Comparison of ENCODE assay signal across 13 cellular contexts in genomic region chr2:190888449-190888848, GRCh38. TPM values are rescaled to one million over a fixed set of nuclear protein-coding genes. Genes with fewer than 3 reads are reported as not detected.
DNase-seq lines count a peak whose midpoint lies in the region; ATAC-seq, FAIRE-seq and TF ChIP-seq lines count a peak whose summit lies in the region.
"Had no signal": no experiment of that assay in that cellular context is flagged by ENCODE, and none has a peak within 500 bp of the region (broad histone marks: within the 10 kb centered on the region; RNA-seq: fewer than 3 reads in every experiment).

No MANE protein-coding gene starts in this region.

- H3F3A ChIP-seq in GM23248 (ENCODE audit: insufficient read depth), result peaks cover 89% of the 10 kb centered on the region

- H4K20me1 ChIP-seq in GM23248 (ENCODE audit: insufficient read depth), result peaks cover 71% of the 10 kb centered on the region
- no peaks in the 10 kb centered on the region; the same call in 1 of the 2 replicates for H4K20me1 ChIP-seq in GM12878 (ENCODE audit: control insufficient read depth, insufficient read depth)

- BruUV-seq in GM12878 (replicated peaks; lab: Mats Ljungman, UMichigan), result no TSS peak

- no peak for TF ChIP-seq POLR2A in GM12878 (IDR thresholded peaks at IDR 0.05; ENCODE audit: low read depth, low read length)

- peak overlapping the region; percentile 69 to 86 (median 69) for H3K4me3 Mint-ChIP-seq in CD4-positive, CD25-positive, alpha-beta regulatory T cell
- H3K4me3 Mint-ChIP-seq in natural killer cell, result peak overlapping the region; percentile 77

- no peak for TF ChIP-seq RAD21 in GM12878 (IDR thresholded peaks at IDR 0.05; ENCODE audit: insufficient read depth, low read depth, low read length)

- H2AFZ ChIP-seq in GM23248 (no peak overlapping the region), GM12878 (ENCODE audit: control insufficient read depth, low read depth, low read length) (no peak overlapping the region)

- H3K36me3 Mint-ChIP-seq in CD4-positive, CD25-positive, alpha-beta regulatory T cell, result peaks cover 3% of the 10 kb centered on the region
- no peaks in the 10 kb centered on the region for H3K36me3 Mint-ChIP-seq in natural killer cell

- SMC1A ChIA-PET in GM12878 (lab: Charles Lee; ENCODE audit: uncharacterized antibody, unreplicated experiment), result interaction anchor here (0.9 to 5.3 kb wide), 15 partner anchors 8 to 387 kb away, joined by 3 to 23 read pairs (median 4); partner anchors contain the start of genes GLS and STAT1

- no peaks in the 10 kb centered on the region for H3K9me3 Mint-ChIP-seq in CD4-positive, CD25-positive, alpha-beta regulatory T cell
- H3K9me3 Mint-ChIP-seq in natural killer cell, result no peaks in the 10 kb centered on the region

- peak overlapping the region; percentile 13 to 79 (median 60) for H3K27ac Mint-ChIP-seq in CD4-positive, CD25-positive, alpha-beta regulatory T cell
- peak overlapping the region; percentile 24 to 76 for H3K27ac Mint-ChIP-seq in natural killer cell

- intact Hi-C loops in GM12878 (cut with micrococcal nuclease; ENCODE audit: unreplicated experiment), result loop anchor here (10.0 kb wide), 1 partner anchor 234 kb away; no protein-coding TSS in a partner anchor
- intact Hi-C loops in natural killer cell (cut with micrococcal nuclease), result loop anchor here (10.0 kb wide), 1 partner anchor 354 kb away; the partner anchor contains the start of gene NEMP2

- ATAC-seq in CD4-positive, CD25-positive, alpha-beta regulatory T cell (ENCODE audit: low read depth in 2 of 2), result no peak
- peak; percentile 3; the same call in 1 of the 3 replicates for ATAC-seq in GM12878
- no peak for ATAC-seq in natural killer cell
- ATAC-seq: mucosa of descending colon, right cardiac atrium had no signal

- no peaks in the 10 kb centered on the region for H3K9me2 ChIP-seq in GM23248 (ENCODE audit: insufficient read depth)

- H3K9ac ChIP-seq in GM23248, result peak overlapping the region; percentile 32
- no peak overlapping the region for H3K9ac ChIP-seq in GM12878 (ENCODE audit: control insufficient read depth, insufficient read depth, low read length)

- no peak for TF ChIP-seq EP300 in GM12878 (IDR thresholded peaks at IDR 0.05; ENCODE audit: borderline replicate concordance in 1 of 2, control insufficient read depth in 1 of 2, low read depth in 2 of 2, low read length in 2 of 2)

- CTCF ChIA-PET in GM12878 (lab: Yijun Ruan, JAX), result interaction anchor here (0.8 to 3.0 kb wide), 5 partner anchors 19 to 123 kb away, joined by 3 to 12 read pairs (median 4); no protein-coding TSS in a partner anchor

- WGBS in GM23248 (ENCODE audit: low coverage in 1 of 2, low lambda C conversion rate in 2 of 2, missing lambda C conversion rate in 2 of 2), 2 experiments, result 95 to 100% methylated on average over 1 of the region's 1 CpG
- 88% methylated on average over 1 of the region's 1 CpG for WGBS in GM12878 (ENCODE audit: insufficient coverage, insufficient replicate concordance, low lambda C conversion rate, missing lambda C conversion rate)
- WGBS in small intestine, 3 donors, result 75 to 88% (median 76%) methylated on average over 1 of the region's 1 CpG

- peak overlapping the region; percentile 97 for H3K4me2 ChIP-seq in GM23248 (ENCODE audit: unreplicated experiment)
- peak overlapping the region; percentile 40 for H3K4me2 ChIP-seq in GM12878 (ENCODE audit: control insufficient read depth, insufficient read depth)

- peaks cover 14% of the 10 kb centered on the region for H3K36me3 ChIP-seq in CD4-positive, CD25-positive, alpha-beta regulatory T cell (ENCODE audit: control insufficient read depth, insufficient read depth, low read length)
- H3K36me3 ChIP-seq in GM23248 (ENCODE audit: low read depth) (peaks cover 47% of the 10 kb centered on the region), GM12878 (ENCODE audit: control insufficient read depth in 2 of 2, insufficient read depth in 2 of 2, low read length in 1 of 2) (peaks cover 0 to 8% of the 10 kb centered on the region in 2 experiments; a peak in 1 of 4 replicates), small intestine (ENCODE audit: control insufficient read depth in 2 of 2, insufficient read depth in 2 of 2, low read length in 2 of 2) (peaks cover 0 to 3% of the 10 kb centered on the region in 2 donors)

- H3K4me1 Mint-ChIP-seq in CD4-positive, CD25-positive, alpha-beta regulatory T cell, result peaks cover 56 to 92% (median 65%) of the 10 kb centered on the region in 4 donors
- peaks cover 64 to 66% of the 10 kb centered on the region in 2 donors for H3K4me1 Mint-ChIP-seq in natural killer cell

- no peaks in the 10 kb centered on the region for H3K27me3 ChIP-seq in CD4-positive, CD25-positive, alpha-beta regulatory T cell (ENCODE audit: control insufficient read depth, insufficient read depth, low read length)
- H3K27me3 ChIP-seq in GM23248 (replicated peaks; ENCODE audit: insufficient read depth) (no peaks in the 10 kb centered on the region), GM12878 (replicated peaks in 1 of 2; ENCODE audit: control insufficient read depth in 2 of 2, insufficient read depth in 2 of 2, low read length in 1 of 2) (no peaks in the 10 kb centered on the region), small intestine (ENCODE audit: control insufficient read depth in 2 of 2, insufficient read depth in 2 of 2, low read length in 2 of 2) (no peaks in the 10 kb centered on the region)

- no peak for DNase-seq in CD4-positive, CD25-positive, alpha-beta regulatory T cell
- DNase-seq in GM23248 (no peak), GM12878 (ENCODE audit: low read depth, low spot score) (no peak), natural killer cell (no peak), cerebellar nuclear complex (lab: John Stamatoyannopoulos, UW) (no peak), small intestine (no peak), NK-92 (lab: John Stamatoyannopoulos, UW; ENCODE audit: unreplicated experiment) (no peak)
- DNase-seq: activated effector memory CD4-positive, alpha-beta T cell treated with anti-CD3 and anti-CD28 coated beads, Interleukin-2, amount 50 U/mL, for 16 hours; mucosa of descending colon; NCI-H1930; NCI-H748 treated with DMSO at 0.1 percent for 48 hours; right cardiac atrium; SHP77 had no signal

- H3K4me3 ChIP-seq in CD4-positive, CD25-positive, alpha-beta regulatory T cell (ENCODE audit: low read depth, low read length), result peak overlapping the region; percentile 77
- H3K4me3 ChIP-seq in GM23248 (peak overlapping the region; percentile 92), GM12878 (peak overlapping the region; percentile 28; the same call in 1 of the 2 replicates), small intestine (ENCODE audit: low read depth in 1 of 2, low read length in 2 of 2) (no peak overlapping the region)
- H3K4me3 ChIP-seq: mucosa of descending colon had no signal

- FAIRE-seq in GM12878 (lab: Jason Lieb, UNC), result no peak
- no peak for FAIRE-seq in small intestine (lab: Jason Lieb, UNC)

- H3K9me3 ChIP-seq in CD4-positive, CD25-positive, alpha-beta regulatory T cell (ENCODE audit: control insufficient read depth in 2 of 2, low read length in 2 of 2), result no peaks in the 10 kb centered on the region
- H3K9me3 ChIP-seq in GM23248 (ENCODE audit: low read depth) (no peaks in the 10 kb centered on the region), GM12878 (replicated peaks; ENCODE audit: control insufficient read depth, insufficient read depth, low read length) (no peaks in the 10 kb centered on the region), small intestine (ENCODE audit: control insufficient read depth, low read depth) (no peaks in the 10 kb centered on the region)
- H3K9me3 ChIP-seq: mucosa of descending colon had no signal

- in situ Hi-C loops in GM23248 (cut with MboI), result no loop called here
- in situ Hi-C loops in GM12878 (cut with MboI), result loop anchor here (25.0 kb wide), 1 partner anchor 774 kb away; no protein-coding TSS in a partner anchor

- no peak overlapping the region for H3K27ac ChIP-seq in CD4-positive, CD25-positive, alpha-beta regulatory T cell (ENCODE audit: insufficient read depth, low read length, poor library complexity, severe bottlenecking)
- H3K27ac ChIP-seq in GM23248 (peak overlapping the region; percentile 15; the same call in 1 of the 2 replicates), GM12878 (ENCODE audit: control insufficient read depth, insufficient read depth) (peak overlapping the region; percentile 28; the same call in 1 of the 2 replicates), small intestine (ENCODE audit: low read depth in 1 of 2, low read length in 1 of 2) (no peak overlapping the region)

- H3K79me2 ChIP-seq in GM23248 (ENCODE audit: insufficient read depth) (peaks cover 100% of the 10 kb centered on the region), GM12878 (ENCODE audit: control insufficient read depth, insufficient read depth, low read length) (peaks cover 98% of the 10 kb centered on the region)

- POLR2A ChIA-PET in GM12878 (lab: Charles Lee), result interaction anchor here (2.2 to 5.5 kb wide), 2 partner anchors 7 to 124 kb away, joined by 9 to 41 read pairs; partner anchors contain the start of gene GLS

- TF ChIP-seq CTCF in GM12878 (IDR thresholded peaks at IDR 0.05 in 2 of 3, conservative IDR thresholded peaks at IDR 0.05 in 1 of 3; ENCODE audit: control insufficient read depth in 2 of 3, extremely low read depth in 1 of 3, insufficient read depth in 1 of 3, low read depth in 3 of 3, low read length in 3 of 3) (no peak), natural killer cell (IDR thresholded peaks at IDR 0.05) (no peak)

- H3K27me3 Mint-ChIP-seq in CD4-positive, CD25-positive, alpha-beta regulatory T cell, result no peaks in the 10 kb centered on the region
- no peaks in the 10 kb centered on the region for H3K27me3 Mint-ChIP-seq in natural killer cell (ENCODE audit: low read depth in 2 of 2)

- RAD21 ChIA-PET in GM12878 (lab: Charles Lee; ENCODE audit: unreplicated experiment), result interaction anchor here (1.0 to 2.7 kb wide), 8 partner anchors 8 to 544 kb away, joined by 3 to 11 read pairs (median 7); partner anchors contain the start of genes GLS and STAT1

- H3K4me1 ChIP-seq in CD4-positive, CD25-positive, alpha-beta regulatory T cell (ENCODE audit: control insufficient read depth, insufficient read depth, low read length, poor library complexity, severe bottlenecking), result peaks cover 77% of the 10 kb centered on the region
- H3K4me1 ChIP-seq in GM23248 (ENCODE audit: insufficient read depth) (peaks cover 91% of the 10 kb centered on the region), GM12878 (ENCODE audit: control insufficient read depth, insufficient read depth, low read length) (peaks cover 28% of the 10 kb centered on the region), small intestine (ENCODE audit: control insufficient read depth in 2 of 2, insufficient read depth in 1 of 2, low read depth in 1 of 2, low read length in 1 of 2) (peaks cover 2 to 6% of the 10 kb centered on the region in 2 donors)

RNA-seq across cellular contexts. Expression of gene GLS, which starts 7.8 kb away (rescaled TPM):
- total RNA-seq in CD4-positive, CD25-positive, alpha-beta regulatory T cell, result 301 TPM
- polyA plus RNA-seq in CD4-positive, CD25-positive, alpha-beta regulatory T cell, result 10 to 100 TPM; 38.7 to 65.7 (median 43.9) TPM
- total RNA-seq in GM23248 (2014; rRNA removed; shearing (Covaris generic)), result 362 and 426 TPM in 2 replicates
- 81.0 and 96.0 TPM in 2 replicates for polyA plus RNA-seq in GM23248 (2016; fragmentation: Nextera tagmentation; extraction: Ambion mirVana)
- 427 and 463 TPM in 2 replicates for total RNA-seq in GM12878 (2013; cell fraction: nucleolus; rRNA removed)
- total RNA-seq in GM12878 (2014; rRNA removed), result 96.2 and 109 TPM in 2 replicates
- total RNA-seq in GM12878 (2014; rRNA removed; fragmentation: Illumina TruSeq; extraction: Trizol), result 107 and 109 TPM in 2 replicates
- total RNA-seq in GM12878 (2021), result 121 and 129 TPM in 2 replicates
- 36.5 TPM for polyA plus RNA-seq in GM12878 (2011; ENCODE audit: low read depth)
- 145 and 191 TPM in 2 replicates for polyA plus RNA-seq in GM12878 (2011; rRNA removed)
- 26.4 and 27.0 TPM in 2 replicates for polyA plus RNA-seq in GM12878 (2011; cell fraction: cytosol; rRNA removed)
- 118 and 148 TPM in 2 replicates for polyA plus RNA-seq in GM12878 (2011; cell fraction: nucleus; rRNA removed)
- 56.9 and 65.3 TPM in 2 replicates for polyA plus RNA-seq in GM12878 (2012)
- polyA plus RNA-seq in GM12878 (2014; fragmentation: Illumina TruSeq; extraction: Trizol), result 73.6 and 96.1 TPM in 2 replicates
- polyA plus RNA-seq in GM12878 (2014; fragmentation: Nextera tagmentation; extraction: Ambion mirVana), result 10 to 100 TPM; 23.7 to 30.5 TPM
- polyA plus RNA-seq in GM12878 (2014; rRNA removed), result 55.8 and 68.0 TPM in 2 replicates
- polyA plus RNA-seq in GM12878 (2016; fragmentation: Nextera tagmentation; extraction: Ambion mirVana), result 10 to 100 TPM; 15.7 to 48.8 TPM
- 155 and 229 TPM in 2 replicates for polyA minus RNA-seq in GM12878 (2011; rRNA and poly(A)+ RNA removed)
- 35.5 and 56.9 TPM in 2 replicates for polyA minus RNA-seq in GM12878 (2011; cell fraction: cytosol; rRNA and poly(A)+ RNA removed)
- polyA minus RNA-seq in GM12878 (2011; cell fraction: nucleus; rRNA and poly(A)+ RNA removed), result 173 and 288 TPM in 2 replicates
- 100 to 1,000 TPM; 279 to 322 (median 285) TPM for total RNA-seq in natural killer cell
- polyA plus RNA-seq in small intestine, result 10 to 100 TPM; 39.3 to 54.1 (median 43.2) TPM

Comparison
In these comparisons a context has a peak if more than half of its experiments do, and no peak if none do; other contexts are left out.
1. H3K27ac ChIP-seq: peak in GM23248 (single experiment) and GM12878 (single experiment); none in CD4-positive, CD25-positive, alpha-beta regulatory T cell (single experiment) and small intestine (0 of 2).
2. H3K4me3 ChIP-seq: peak in CD4-positive, CD25-positive, alpha-beta regulatory T cell (single experiment), GM23248 (single experiment) and GM12878 (single experiment); none in small intestine (0 of 2).